ENCODE assay signal across 1 cellular context in the genomic region with DNA sequence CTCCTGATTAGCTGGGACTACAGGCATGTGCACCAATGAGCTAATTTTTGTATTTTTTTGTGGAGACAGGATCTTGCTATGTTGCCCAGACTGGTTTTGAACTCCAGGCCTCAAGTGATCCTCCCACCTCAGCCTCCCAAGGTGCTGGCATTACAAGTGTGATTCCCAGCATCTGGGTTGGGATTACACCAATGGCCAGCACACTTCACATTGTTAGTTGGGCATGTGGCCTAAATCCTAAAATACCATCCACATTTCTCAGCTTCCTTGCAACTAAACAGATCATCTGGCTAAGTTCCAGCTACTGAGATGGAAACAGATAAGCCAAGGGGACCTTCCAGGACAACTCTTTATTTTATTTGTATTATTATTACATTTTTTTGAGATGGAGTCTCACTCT.
TF ChIP-seq lines count a peak whose summit lies in the region.

No MANE protein-coding gene starts in this region.

TF ChIP-seq in WTC11, 78 proteins besides CTCF, POLR2A, EP300 and RAD21 (continued from another document):
- TF ChIP-seq ZNF219 (CRISPR knock-in tag; IDR thresholded peaks at IDR 0.05; ENCODE audit: borderline replicate concordance) (no peak), ZNF671 (CRISPR knock-in tag; IDR thresholded peaks at IDR 0.05) (no peak), JAZF1 (CRISPR knock-in tag; IDR thresholded peaks at IDR 0.05) (no peak), RORB (CRISPR knock-in tag; IDR thresholded peaks at IDR 0.05) (no peak), JUN (CRISPR knock-in tag; IDR thresholded peaks at IDR 0.05) (no peak), CBFB (CRISPR knock-in tag; IDR thresholded peaks at IDR 0.05; ENCODE audit: low read depth) (no peak), FOXP1 (CRISPR knock-in tag; IDR thresholded peaks at IDR 0.05; ENCODE audit: borderline replicate concordance) (no peak), TCF7 (CRISPR knock-in tag; IDR thresholded peaks at IDR 0.05; ENCODE audit: low read depth) (no peak), HMGA2 (CRISPR knock-in tag; IDR thresholded peaks at IDR 0.05) (no peak)
- TF ChIP-seq, protein P1, sequence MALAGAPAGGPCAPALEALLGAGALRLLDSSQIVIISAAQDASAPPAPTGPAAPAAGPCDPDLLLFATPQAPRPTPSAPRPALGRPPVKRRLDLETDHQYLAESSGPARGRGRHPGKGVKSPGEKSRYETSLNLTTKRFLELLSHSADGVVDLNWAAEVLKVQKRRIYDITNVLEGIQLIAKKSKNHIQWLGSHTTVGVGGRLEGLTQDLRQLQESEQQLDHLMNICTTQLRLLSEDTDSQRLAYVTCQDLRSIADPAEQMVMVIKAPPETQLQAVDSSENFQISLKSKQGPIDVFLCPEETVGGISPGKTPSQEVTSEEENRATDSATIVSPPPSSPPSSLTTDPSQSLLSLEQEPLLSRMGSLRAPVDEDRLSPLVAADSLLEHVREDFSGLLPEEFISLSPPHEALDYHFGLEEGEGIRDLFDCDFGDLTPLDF (CRISPR knock-in tag; IDR thresholded peaks at IDR 0.05), result no peak
- TF ChIP-seq, protein P2, sequence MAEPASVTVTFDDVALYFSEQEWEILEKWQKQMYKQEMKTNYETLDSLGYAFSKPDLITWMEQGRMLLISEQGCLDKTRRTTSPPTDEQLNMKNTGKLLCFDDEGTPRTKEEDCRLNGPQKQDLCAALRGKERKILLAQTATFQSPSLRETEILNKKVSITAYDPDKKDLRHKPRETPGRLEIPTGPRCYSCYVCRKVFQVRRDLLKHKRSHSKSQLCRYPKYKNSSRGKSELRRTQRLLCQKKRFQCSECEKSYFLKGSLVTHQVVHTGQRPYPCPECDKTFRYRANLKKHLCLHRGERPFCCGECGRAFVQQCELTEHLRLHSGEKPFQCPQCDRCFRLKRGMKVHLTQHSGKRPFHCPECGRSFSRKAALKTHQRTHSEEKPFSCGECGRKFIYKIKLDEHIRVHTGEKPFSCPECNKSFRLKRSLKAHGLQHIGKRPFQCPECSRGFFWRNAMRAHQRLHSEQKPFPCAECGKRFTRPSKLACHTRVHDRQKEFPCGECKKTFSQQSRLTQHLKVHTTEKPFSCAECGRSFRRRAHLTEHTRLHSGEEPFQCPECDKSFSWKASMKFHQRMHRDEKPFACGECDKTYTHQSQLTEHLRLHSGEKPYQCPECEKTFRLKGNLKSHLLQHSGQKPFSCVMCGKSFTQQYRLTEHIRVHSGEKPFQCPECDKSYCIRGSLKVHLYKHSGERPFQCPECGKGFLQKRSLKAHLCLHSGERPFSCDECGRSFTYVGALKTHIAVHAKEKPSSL (CRISPR knock-in tag; conservative IDR thresholded peaks at IDR 0.05), result no peak
- TF ChIP-seq, protein P3, sequence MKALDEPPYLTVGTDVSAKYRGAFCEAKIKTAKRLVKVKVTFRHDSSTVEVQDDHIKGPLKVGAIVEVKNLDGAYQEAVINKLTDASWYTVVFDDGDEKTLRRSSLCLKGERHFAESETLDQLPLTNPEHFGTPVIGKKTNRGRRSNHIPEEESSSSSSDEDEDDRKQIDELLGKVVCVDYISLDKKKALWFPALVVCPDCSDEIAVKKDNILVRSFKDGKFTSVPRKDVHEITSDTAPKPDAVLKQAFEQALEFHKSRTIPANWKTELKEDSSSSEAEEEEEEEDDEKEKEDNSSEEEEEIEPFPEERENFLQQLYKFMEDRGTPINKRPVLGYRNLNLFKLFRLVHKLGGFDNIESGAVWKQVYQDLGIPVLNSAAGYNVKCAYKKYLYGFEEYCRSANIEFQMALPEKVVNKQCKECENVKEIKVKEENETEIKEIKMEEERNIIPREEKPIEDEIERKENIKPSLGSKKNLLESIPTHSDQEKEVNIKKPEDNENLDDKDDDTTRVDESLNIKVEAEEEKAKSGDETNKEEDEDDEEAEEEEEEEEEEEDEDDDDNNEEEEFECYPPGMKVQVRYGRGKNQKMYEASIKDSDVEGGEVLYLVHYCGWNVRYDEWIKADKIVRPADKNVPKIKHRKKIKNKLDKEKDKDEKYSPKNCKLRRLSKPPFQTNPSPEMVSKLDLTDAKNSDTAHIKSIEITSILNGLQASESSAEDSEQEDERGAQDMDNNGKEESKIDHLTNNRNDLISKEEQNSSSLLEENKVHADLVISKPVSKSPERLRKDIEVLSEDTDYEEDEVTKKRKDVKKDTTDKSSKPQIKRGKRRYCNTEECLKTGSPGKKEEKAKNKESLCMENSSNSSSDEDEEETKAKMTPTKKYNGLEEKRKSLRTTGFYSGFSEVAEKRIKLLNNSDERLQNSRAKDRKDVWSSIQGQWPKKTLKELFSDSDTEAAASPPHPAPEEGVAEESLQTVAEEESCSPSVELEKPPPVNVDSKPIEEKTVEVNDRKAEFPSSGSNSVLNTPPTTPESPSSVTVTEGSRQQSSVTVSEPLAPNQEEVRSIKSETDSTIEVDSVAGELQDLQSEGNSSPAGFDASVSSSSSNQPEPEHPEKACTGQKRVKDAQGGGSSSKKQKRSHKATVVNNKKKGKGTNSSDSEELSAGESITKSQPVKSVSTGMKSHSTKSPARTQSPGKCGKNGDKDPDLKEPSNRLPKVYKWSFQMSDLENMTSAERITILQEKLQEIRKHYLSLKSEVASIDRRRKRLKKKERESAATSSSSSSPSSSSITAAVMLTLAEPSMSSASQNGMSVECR (CRISPR knock-in tag; IDR thresholded peaks at IDR 0.05; ENCODE audit: borderline replicate concordance), result no peak
- TF ChIP-seq, protein P4, sequence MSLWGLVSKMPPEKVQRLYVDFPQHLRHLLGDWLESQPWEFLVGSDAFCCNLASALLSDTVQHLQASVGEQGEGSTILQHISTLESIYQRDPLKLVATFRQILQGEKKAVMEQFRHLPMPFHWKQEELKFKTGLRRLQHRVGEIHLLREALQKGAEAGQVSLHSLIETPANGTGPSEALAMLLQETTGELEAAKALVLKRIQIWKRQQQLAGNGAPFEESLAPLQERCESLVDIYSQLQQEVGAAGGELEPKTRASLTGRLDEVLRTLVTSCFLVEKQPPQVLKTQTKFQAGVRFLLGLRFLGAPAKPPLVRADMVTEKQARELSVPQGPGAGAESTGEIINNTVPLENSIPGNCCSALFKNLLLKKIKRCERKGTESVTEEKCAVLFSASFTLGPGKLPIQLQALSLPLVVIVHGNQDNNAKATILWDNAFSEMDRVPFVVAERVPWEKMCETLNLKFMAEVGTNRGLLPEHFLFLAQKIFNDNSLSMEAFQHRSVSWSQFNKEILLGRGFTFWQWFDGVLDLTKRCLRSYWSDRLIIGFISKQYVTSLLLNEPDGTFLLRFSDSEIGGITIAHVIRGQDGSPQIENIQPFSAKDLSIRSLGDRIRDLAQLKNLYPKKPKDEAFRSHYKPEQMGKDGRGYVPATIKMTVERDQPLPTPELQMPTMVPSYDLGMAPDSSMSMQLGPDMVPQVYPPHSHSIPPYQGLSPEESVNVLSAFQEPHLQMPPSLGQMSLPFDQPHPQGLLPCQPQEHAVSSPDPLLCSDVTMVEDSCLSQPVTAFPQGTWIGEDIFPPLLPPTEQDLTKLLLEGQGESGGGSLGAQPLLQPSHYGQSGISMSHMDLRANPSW (CRISPR knock-in tag; conservative IDR thresholded peaks at IDR 0.05; ENCODE audit: low read depth), result no peak
- TF ChIP-seq, protein P5, sequence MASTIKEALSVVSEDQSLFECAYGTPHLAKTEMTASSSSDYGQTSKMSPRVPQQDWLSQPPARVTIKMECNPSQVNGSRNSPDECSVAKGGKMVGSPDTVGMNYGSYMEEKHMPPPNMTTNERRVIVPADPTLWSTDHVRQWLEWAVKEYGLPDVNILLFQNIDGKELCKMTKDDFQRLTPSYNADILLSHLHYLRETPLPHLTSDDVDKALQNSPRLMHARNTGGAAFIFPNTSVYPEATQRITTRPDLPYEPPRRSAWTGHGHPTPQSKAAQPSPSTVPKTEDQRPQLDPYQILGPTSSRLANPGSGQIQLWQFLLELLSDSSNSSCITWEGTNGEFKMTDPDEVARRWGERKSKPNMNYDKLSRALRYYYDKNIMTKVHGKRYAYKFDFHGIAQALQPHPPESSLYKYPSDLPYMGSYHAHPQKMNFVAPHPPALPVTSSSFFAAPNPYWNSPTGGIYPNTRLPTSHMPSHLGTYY (CRISPR knock-in tag; IDR thresholded peaks at IDR 0.05), result no peak
